ENCODE assay signal across 3 cellular contexts in genomic region chr2:110473059-110473358, GRCh38. TPM values are rescaled to one million over a fixed set of nuclear protein-coding genes. Genes with fewer than 3 reads are reported as not detected.
"Had no signal": no experiment of that assay in that cellular context is flagged by ENCODE, and none has a peak within 500 bp of the region (broad histone marks: within the 10 kb centered on the region; RNA-seq: fewer than 3 reads in every experiment).

No MANE protein-coding gene starts in this region.

RNA-seq across cellular contexts. Expression of gene LIMS4, which starts 0.4 kb away (rescaled TPM):
- total RNA-seq: activated CD4-positive, alpha-beta T cell treated with anti-CD3 and anti-CD28 coated beads, Interleukin-2, amount 10 ng/mL, durations not matched to agents 7 days and 5 days; activated T-helper 2 cell treated with anti-CD3 and anti-CD28 coated beads, Interferon-gamma antibody, Interleukin-2, Interleukin-4, amounts not matched to agents 10 μg/mL and 5 μg/mL and 100 μg/mL, durations not matched to agents 14 hours and 24 hours and 36 hours; bronchial epithelial cell had no signal
